8 cellular contexts compared by ENCODE assay signal in genomic region chr3:50292159-50292923, GRCh38. TPM values are rescaled to one million over a fixed set of nuclear protein-coding genes. Genes with fewer than 3 reads are reported as not detected.
DNase-seq lines count a peak whose midpoint lies in the region; ATAC-seq and TF ChIP-seq lines count a peak whose summit lies in the region.

TSS of gene IFRD2 (minus strand) at chr3:50292429. CDS start at chr3:50292274, 155 bp downstream.

- no peaks in the 10 kb centered on the region for H3K9me3 ChIP-seq in CD8-positive, alpha-beta T cell (ENCODE audit: low read length)
- H3K9me3 ChIP-seq in lung (ENCODE audit: control insufficient read depth in 2 of 2, insufficient read depth in 1 of 2, low read length in 1 of 2): no peaks in the 10 kb centered on the region

- H3K4me1 Mint-ChIP-seq in CD8-positive, alpha-beta T cell (ENCODE audit: low read depth): peaks cover 17% of the 10 kb centered on the region

- peak within 1 kb of the TSS; percentile 87 for H3K4me3 ChIP-seq in CD8-positive, alpha-beta T cell (ENCODE audit: low read depth, low read length)
- peak within 1 kb of the TSS; percentile 81 for H3K4me3 ChIP-seq in lung

- intact Hi-C loops in CD8-positive, alpha-beta T cell (cut with DNase I, micrococcal nuclease): loop anchor here (1.0 to 10.0 kb wide), 12 partner anchors 29 to 878 kb away; partner anchors contain the start of genes TMEM115 (in 2 of the 2), BSN (in 1 of the 2), CYB561D2 (in 1 of the 2) and GNAI2 (in 1 of the 2)

- H3K36me3 ChIP-seq in CD8-positive, alpha-beta T cell (ENCODE audit: insufficient read depth, low read length): peaks cover 25% of the 10 kb centered on the region
- H3K36me3 ChIP-seq in lung (ENCODE audit: control insufficient read depth in 2 of 2, insufficient read depth in 2 of 2, low read length in 2 of 2): peaks cover 6 to 35% of the 10 kb centered on the region in 2 donors

- H3K36me3 Mint-ChIP-seq in CD8-positive, alpha-beta T cell: peaks cover 44% of the 10 kb centered on the region

- DNase-seq in CD8-positive, alpha-beta T cell: peak; percentile 92 to 97 (median 93)
- DNase-seq in HS-27A (ENCODE audit: low read depth): peak; percentile 95
- DNase-seq in NK-92 (lab: John Stamatoyannopoulos, UW; ENCODE audit: unreplicated experiment): peak; percentile 64
- DNase-seq in activated CD8-positive, alpha-beta memory T cell treated with anti-CD3 and anti-CD28 coated beads for 1 hour (ENCODE audit: extremely low read depth in 1 of 2, low read depth in 1 of 2): peak; percentile 88 to 89
- peak; percentile 95 for DNase-seq in effector CD4-positive, alpha-beta T cell
- peak; percentile 98 for DNase-seq in lung (ENCODE audit: low spot score)
- DNase-seq in stimulated activated CD4-positive, alpha-beta T cell treated with anti-CD3 and anti-CD28 coated beads, TNF-alpha, amount 100 ng/mL, for 4 hours (ENCODE audit: low read depth in 3 of 3): peak; percentile 81 to 93 (median 93)

- no peaks in the 10 kb centered on the region for H3K9me3 Mint-ChIP-seq in CD8-positive, alpha-beta T cell

- H3K27ac Mint-ChIP-seq in CD8-positive, alpha-beta T cell: peak within 1 kb of the TSS; percentile 96

- 2% methylated on average over 47 to 65 of the region's 65 CpGs for WGBS in lung, 2 donors

- peak; percentile 98 for ATAC-seq in CD8-positive, alpha-beta T cell
- ATAC-seq in GM19467 (IDR thresholded peaks at IDR 0.05; ENCODE audit: unreplicated experiment) (peak; percentile 90), lung (ENCODE audit: insufficient read depth, low FRiP score) (peak; percentile 98)

- peak within 1 kb of the TSS; percentile 68 for H3K27ac ChIP-seq in CD8-positive, alpha-beta T cell (ENCODE audit: low read depth, low read length)
- peak within 1 kb of the TSS; percentile 83 to 94 for H3K27ac ChIP-seq in lung (ENCODE audit: low read depth in 1 of 2, low read length in 1 of 2)

- H3K27me3 ChIP-seq in CD8-positive, alpha-beta T cell (ENCODE audit: insufficient read depth, low read length): no peaks in the 10 kb centered on the region
- no peaks in the 10 kb centered on the region for H3K27me3 ChIP-seq in lung (ENCODE audit: control insufficient read depth, insufficient read depth)

- H3K4me1 ChIP-seq in CD8-positive, alpha-beta T cell (ENCODE audit: insufficient read depth, low read length): peaks cover 13% of the 10 kb centered on the region
- peaks cover 0 to 12% of the 10 kb centered on the region in 2 donors for H3K4me1 ChIP-seq in lung (ENCODE audit: control insufficient read depth in 2 of 2, insufficient read depth in 2 of 2, low read length in 2 of 2)

- H3K4me3 Mint-ChIP-seq in CD8-positive, alpha-beta T cell: peak within 1 kb of the TSS; percentile 89

- TF ChIP-seq CTCF in CD8-positive, alpha-beta T cell (IDR thresholded peaks at IDR 0.05): no peak
- TF ChIP-seq CTCF in lung (IDR thresholded peaks at IDR 0.05; ENCODE audit: control extremely low read depth, extremely low read depth): peak; percentile 2

- CTCF ChIA-PET in CD8-positive, alpha-beta T cell (lab: Charles Lee): interaction anchor here (0.6 to 1.5 kb wide), 8 partner anchors 18 to 98 kb away, joined by 3 to 6 read pairs (median 4); partner anchors contain the start of gene GNAI2

- no peaks in the 10 kb centered on the region for H3K27me3 Mint-ChIP-seq in CD8-positive, alpha-beta T cell (ENCODE audit: low read depth)

- POLR2A ChIA-PET in CD8-positive, alpha-beta T cell (lab: Charles Lee): interaction anchor here (0.7 to 2.3 kb wide), 8 partner anchors 8 to 352 kb away, joined by 3 to 17 read pairs (median 5); partner anchors contain the start of genes CYB561D2, NPRL2, RASSF1 and RBM6

RNA-seq across cellular contexts. Expression of gene IFRD2, which starts in this region (rescaled TPM):
- 10 to 100 TPM; 42.4 to 42.9 TPM for total RNA-seq in CD8-positive, alpha-beta T cell
- 10 to 100 TPM; 14.7 to 98.8 TPM for total RNA-seq in lung
- polyA plus RNA-seq in lung: 100 to 1,000 TPM in 1 of 2 donors, 10 to 100 TPM in 1; 91.4 to 107 TPM

Comparison
In these comparisons a context has a peak if more than half of its experiments do, and no peak if none do; other contexts are left out.
1. Peak in every context shown above with its lines: DNase-seq, ATAC-seq, H3K4me3 ChIP-seq and H3K27ac ChIP-seq.